1 cellular context compared by ENCODE assay signal in genomic region chr3:124565013-124565412, GRCh38.
TF ChIP-seq lines count a peak whose summit lies in the region.

No MANE protein-coding gene starts in this region.

TF ChIP-seq in HepG2, 621 proteins besides CTCF, POLR2A, EP300 and RAD21 (continued from another document and continues in another):
- TF ChIP-seq ZNF281 (CRISPR knock-in tag; IDR thresholded peaks at IDR 0.05; ENCODE audit: borderline replicate concordance) = no peak
- TF ChIP-seq ZNF558 (CRISPR knock-in tag; IDR thresholded peaks at IDR 0.05; ENCODE audit: borderline replicate concordance) = no peak
- TF ChIP-seq NCOA5 (CRISPR knock-in tag; IDR thresholded peaks at IDR 0.05) = no peak
- TF ChIP-seq GABPB1 (CRISPR knock-in tag; IDR thresholded peaks at IDR 0.05) = no peak; the same call in 1 of the 2 replicates
- no peak for TF ChIP-seq ZBTB25 (CRISPR knock-in tag; IDR thresholded peaks at IDR 0.05)
- TF ChIP-seq ZNF557 (CRISPR knock-in tag; IDR thresholded peaks at IDR 0.05) = no peak
- no peak for TF ChIP-seq ETS1 (CRISPR knock-in tag; IDR thresholded peaks at IDR 0.05)
- no peak for TF ChIP-seq PHF20 (CRISPR knock-in tag; IDR thresholded peaks at IDR 0.05)
- TF ChIP-seq REPIN1 (CRISPR knock-in tag; IDR thresholded peaks at IDR 0.05; ENCODE audit: borderline replicate concordance, low read depth) = 0 out of 2 replicates have a peak, but pooled peaks have one; percentile 41
- no peak for TF ChIP-seq BCL3 (CRISPR knock-in tag; IDR thresholded peaks at IDR 0.05)
- TF ChIP-seq ZNF513 (CRISPR knock-in tag; conservative IDR thresholded peaks at IDR 0.05) = no peak
- no peak for TF ChIP-seq ZNF776 (CRISPR knock-in tag; IDR thresholded peaks at IDR 0.05)
- no peak for TF ChIP-seq NFYB (CRISPR knock-in tag; IDR thresholded peaks at IDR 0.05)
- TF ChIP-seq ATAD3A (CRISPR knock-in tag; IDR thresholded peaks at IDR 0.05) = no peak
- no peak for TF ChIP-seq TERF1 (CRISPR knock-in tag; IDR thresholded peaks at IDR 0.05)
- peak; percentile 52; the same call in 1 of the 2 replicates for TF ChIP-seq GATAD1 (CRISPR knock-in tag; IDR thresholded peaks at IDR 0.05)
- TF ChIP-seq TCF7 (IDR thresholded peaks at IDR 0.05; ENCODE audit: low read depth) = no peak
- TF ChIP-seq ZKSCAN8 (CRISPR knock-in tag; IDR thresholded peaks at IDR 0.05; ENCODE audit: borderline replicate concordance) = 0 out of 2 replicates have a peak, but pooled peaks have one; percentile 53
- TF ChIP-seq ELK4 (CRISPR knock-in tag; IDR thresholded peaks at IDR 0.05; ENCODE audit: borderline replicate concordance) = no peak
- TF ChIP-seq ZNF235 (CRISPR knock-in tag; IDR thresholded peaks at IDR 0.05; ENCODE audit: borderline replicate concordance) = no peak
- TF ChIP-seq NFE2 (CRISPR knock-in tag; IDR thresholded peaks at IDR 0.05) = no peak
- no peak for TF ChIP-seq ZNF121 (CRISPR knock-in tag; IDR thresholded peaks at IDR 0.05)
- TF ChIP-seq ZNF225 (CRISPR knock-in tag; IDR thresholded peaks at IDR 0.05) = no peak
- no peak for TF ChIP-seq ZNF589 (CRISPR knock-in tag; conservative IDR thresholded peaks at IDR 0.05)
- TF ChIP-seq HBP1 (CRISPR knock-in tag; IDR thresholded peaks at IDR 0.05; ENCODE audit: low read depth) = no peak
- TF ChIP-seq ZNF318 (CRISPR knock-in tag; IDR thresholded peaks at IDR 0.05) = no peak
- no peak for TF ChIP-seq MAFK (conservative IDR thresholded peaks at IDR 0.05 in 1 of 2, IDR thresholded peaks at IDR 0.05 in 1 of 2; ENCODE audit: low read length in 2 of 2)
- TF ChIP-seq CCAR2 (optimal IDR thresholded peaks at IDR 0.05; ENCODE audit: low read depth, low read length) = no peak
- no peak for TF ChIP-seq MLX (CRISPR knock-in tag; IDR thresholded peaks at IDR 0.05)
- no peak for TF ChIP-seq ZNF484 (CRISPR knock-in tag; IDR thresholded peaks at IDR 0.05; ENCODE audit: borderline replicate concordance, low read depth)
